ENCODE assay signal across 12 cellular contexts in genomic region chr17:2239170-2239551, GRCh38.
A peak's percentile ranks its signal among the peaks of the same experiment; 100 is the strongest.
DNase-seq lines count a peak whose midpoint lies in the region; ATAC-seq and TF ChIP-seq lines count a peak whose summit lies in the region.
"Had no signal": no experiment of that assay in that cellular context is flagged by ENCODE, and none has a peak within 500 bp of the region (broad histone marks: within the 10 kb centered on the region; RNA-seq: fewer than 3 reads in every experiment).

No MANE protein-coding gene starts in this region.

- CTCF ChIA-PET in naive thymus-derived CD4-positive, alpha-beta T cell (lab: Charles Lee), result no interaction called here

- 68% methylated on average over 2 of the region's 2 CpGs for WGBS in suprapubic skin

- no peaks in the 10 kb centered on the region for H3K9me3 Mint-ChIP-seq in T-helper 2 cell treated with Interferon-gamma antibody and Interleukin-4, amounts not matched to agents 5 μg/mL and 100 μg/mL, for 36 hours
- H3K9me3 Mint-ChIP-seq in naive thymus-derived CD4-positive, alpha-beta T cell, result no peaks in the 10 kb centered on the region

- peak overlapping the region; percentile 67 to 82 (median 76) for H3K27ac ChIP-seq in Peyer's patch
- peak overlapping the region; percentile 45 to 81 for H3K27ac ChIP-seq in left lung
- H3K27ac ChIP-seq in suprapubic skin, result peak overlapping the region; percentile 83
- no peak overlapping the region for H3K27ac ChIP-seq in naive thymus-derived CD4-positive, alpha-beta T cell (ENCODE audit: low read depth, low read length)
- H3K27ac ChIP-seq in effector memory CD4-positive, alpha-beta T cell (ENCODE audit: insufficient read depth, low read length, poor library complexity, severe bottlenecking), result no peak overlapping the region

- H3K27me3 ChIP-seq in Peyer's patch, result no peaks in the 10 kb centered on the region
- H3K27me3 ChIP-seq in left lung, result no peaks in the 10 kb centered on the region
- H3K27me3 ChIP-seq in suprapubic skin, result no peaks in the 10 kb centered on the region
- H3K27me3 ChIP-seq in naive thymus-derived CD4-positive, alpha-beta T cell (ENCODE audit: control insufficient read depth in 2 of 2, insufficient read depth in 2 of 2, low read length in 2 of 2), result no peaks in the 10 kb centered on the region
- H3K27me3 ChIP-seq in effector memory CD4-positive, alpha-beta T cell (replicated peaks; ENCODE audit: control insufficient read depth, insufficient read depth, low read length, poor library complexity, severe bottlenecking), result no peaks in the 10 kb centered on the region

- no peak overlapping the region for H3K4me3 ChIP-seq in Peyer's patch
- H3K4me3 ChIP-seq in left lung, result no peak overlapping the region
- H3K4me3 ChIP-seq in suprapubic skin, result no peak overlapping the region
- no peak overlapping the region for H3K4me3 ChIP-seq in naive thymus-derived CD4-positive, alpha-beta T cell (ENCODE audit: low read length)
- H3K4me3 ChIP-seq in effector memory CD4-positive, alpha-beta T cell (ENCODE audit: insufficient read depth, low read depth, low read length, poor library complexity, severe bottlenecking), result no peak overlapping the region

- no peak for ATAC-seq in left lung
- ATAC-seq in naive thymus-derived CD4-positive, alpha-beta T cell, result no peak
- no peak for ATAC-seq in GM18498 (IDR thresholded peaks at IDR 0.05; ENCODE audit: unreplicated experiment)

- TF ChIP-seq CTCF in Peyer's patch (IDR thresholded peaks at IDR 0.05) (no peak), left lung (IDR thresholded peaks at IDR 0.05) (no peak), suprapubic skin (IDR thresholded peaks at IDR 0.05) (no peak)

- H3K9me3 ChIP-seq in Peyer's patch, result no peaks in the 10 kb centered on the region
- no peaks in the 10 kb centered on the region for H3K9me3 ChIP-seq in left lung
- H3K9me3 ChIP-seq in suprapubic skin, result no peaks in the 10 kb centered on the region
- H3K9me3 ChIP-seq in naive thymus-derived CD4-positive, alpha-beta T cell (ENCODE audit: control insufficient read depth in 2 of 3, low read length in 3 of 3), result no peaks in the 10 kb centered on the region
- no peaks in the 10 kb centered on the region for H3K9me3 ChIP-seq in effector memory CD4-positive, alpha-beta T cell (ENCODE audit: control insufficient read depth, low read length)
- H3K9me3 ChIP-seq: Caco-2 had no signal

- no peaks in the 10 kb centered on the region for H3K27me3 Mint-ChIP-seq in T-helper 2 cell treated with Interferon-gamma antibody and Interleukin-4, amounts not matched to agents 5 μg/mL and 100 μg/mL, for 36 hours (ENCODE audit: low read depth)
- no peaks in the 10 kb centered on the region for H3K27me3 Mint-ChIP-seq in naive thymus-derived CD4-positive, alpha-beta T cell

- H3K4me1 Mint-ChIP-seq in T-helper 2 cell treated with Interferon-gamma antibody and Interleukin-4, amounts not matched to agents 5 μg/mL and 100 μg/mL, for 36 hours (ENCODE audit: low read depth), result peaks cover 60% of the 10 kb centered on the region
- H3K4me1 Mint-ChIP-seq in naive thymus-derived CD4-positive, alpha-beta T cell, result peaks cover 2 to 70% (median 16%) of the 10 kb centered on the region in 7 donors

- POLR2A ChIA-PET in naive thymus-derived CD4-positive, alpha-beta T cell (lab: Charles Lee), result no interaction called here

- intact Hi-C loops in left lung (cut with DNase I), result loop anchor here in 1 of 2 donors (5.0 kb wide), 1 partner anchor 67 kb away; no protein-coding TSS in a partner anchor
- intact Hi-C loops in naive thymus-derived CD4-positive, alpha-beta T cell (cut with micrococcal nuclease), result no loop called here

- H3K4me1 ChIP-seq in Peyer's patch, result peaks cover 0 to 16% (median 0%) of the 10 kb centered on the region in 4 donors
- peaks cover 18 to 23% of the 10 kb centered on the region in 2 donors for H3K4me1 ChIP-seq in left lung
- H3K4me1 ChIP-seq in suprapubic skin, result peaks cover 49% of the 10 kb centered on the region
- no peaks in the 10 kb centered on the region for H3K4me1 ChIP-seq in naive thymus-derived CD4-positive, alpha-beta T cell (ENCODE audit: control insufficient read depth in 2 of 2, insufficient read depth in 2 of 2, low read length in 2 of 2)
- no peaks in the 10 kb centered on the region for H3K4me1 ChIP-seq in effector memory CD4-positive, alpha-beta T cell (ENCODE audit: control insufficient read depth, insufficient read depth, low read length, poor library complexity, severe bottlenecking)
- H3K4me1 ChIP-seq: Caco-2 had no signal

- peaks cover 61% of the 10 kb centered on the region for H3K36me3 Mint-ChIP-seq in T-helper 2 cell treated with Interferon-gamma antibody and Interleukin-4, amounts not matched to agents 5 μg/mL and 100 μg/mL, for 36 hours (ENCODE audit: low read depth)
- H3K36me3 Mint-ChIP-seq in naive thymus-derived CD4-positive, alpha-beta T cell, result peaks cover 6 to 58% (median 40%) of the 10 kb centered on the region in 5 donors

- DNase-seq in T-helper 2 cell treated with Interferon-gamma antibody and Interleukin-4, amounts not matched to agents 5 μg/mL and 100 μg/mL, for 36 hours (ENCODE audit: low spot score), result no peak
- no peak for DNase-seq in T-helper 2 cell
- no peak for DNase-seq in Peyer's patch
- DNase-seq in left lung, result no peak
- no peak for DNase-seq in suprapubic skin (ENCODE audit: low spot score in 2 of 2)
- DNase-seq in naive thymus-derived CD4-positive, alpha-beta T cell, result no peak
- DNase-seq in effector memory CD4-positive, alpha-beta T cell, result no peak
- DNase-seq: activated CD4-positive, CD25-positive, alpha-beta regulatory T cell treated with anti-CD3 and anti-CD28 coated beads, Interleukin-2, amount 50 U/mL, for 72 hours; activated effector memory CD4-positive, alpha-beta T cell treated with anti-CD3 and anti-CD28 coated beads, Interleukin-2, amount 50 U/mL, for 16 hours; Caco-2; NCI-H2029 treated with DMSO at 0.1 percent for 48 hours had no signal

- H3K27ac Mint-ChIP-seq in T-helper 2 cell treated with Interferon-gamma antibody and Interleukin-4, amounts not matched to agents 5 μg/mL and 100 μg/mL, for 36 hours, result peak overlapping the region; percentile 80
- peak overlapping the region in 2 of 9 donors; percentile 34 to 79 for H3K27ac Mint-ChIP-seq in naive thymus-derived CD4-positive, alpha-beta T cell

- TF ChIP-seq EP300 in suprapubic skin (IDR thresholded peaks at IDR 0.05), result no peak

- no peak for TF ChIP-seq POLR2A in Peyer's patch (IDR thresholded peaks at IDR 0.05)
- TF ChIP-seq POLR2A in suprapubic skin (IDR thresholded peaks at IDR 0.05), result no peak

- peaks cover 0 to 28% (median 0%) of the 10 kb centered on the region in 3 donors for H3K36me3 ChIP-seq in Peyer's patch
- peaks cover 0 to 39% of the 10 kb centered on the region in 2 donors for H3K36me3 ChIP-seq in left lung
- peaks cover 26% of the 10 kb centered on the region for H3K36me3 ChIP-seq in suprapubic skin
- peaks cover 0 to 59% (median 5%) of the 10 kb centered on the region in 3 experiments for H3K36me3 ChIP-seq in naive thymus-derived CD4-positive, alpha-beta T cell (ENCODE audit: control insufficient read depth in 2 of 3, insufficient read depth in 3 of 3, low read length in 3 of 3)
- peaks cover 54% of the 10 kb centered on the region for H3K36me3 ChIP-seq in effector memory CD4-positive, alpha-beta T cell (ENCODE audit: control insufficient read depth, insufficient read depth, low read length)

- peak overlapping the region; percentile 62 for H3K4me3 Mint-ChIP-seq in T-helper 2 cell treated with Interferon-gamma antibody and Interleukin-4, amounts not matched to agents 5 μg/mL and 100 μg/mL, for 36 hours
- H3K4me3 Mint-ChIP-seq in naive thymus-derived CD4-positive, alpha-beta T cell, result peak overlapping the region in 1 of 10 donors; percentile 72

Comparison
In these comparisons a context has a peak if more than half of its experiments do, and no peak if none do; other contexts are left out.
1. H3K27ac ChIP-seq: peak in Peyer's patch (4 of 4), left lung (2 of 2) and suprapubic skin (single experiment); none in naive thymus-derived CD4-positive, alpha-beta T cell (single experiment) and effector memory CD4-positive, alpha-beta T cell (single experiment).